ENCODE assay signal across 1 cellular context in the genomic region with DNA sequence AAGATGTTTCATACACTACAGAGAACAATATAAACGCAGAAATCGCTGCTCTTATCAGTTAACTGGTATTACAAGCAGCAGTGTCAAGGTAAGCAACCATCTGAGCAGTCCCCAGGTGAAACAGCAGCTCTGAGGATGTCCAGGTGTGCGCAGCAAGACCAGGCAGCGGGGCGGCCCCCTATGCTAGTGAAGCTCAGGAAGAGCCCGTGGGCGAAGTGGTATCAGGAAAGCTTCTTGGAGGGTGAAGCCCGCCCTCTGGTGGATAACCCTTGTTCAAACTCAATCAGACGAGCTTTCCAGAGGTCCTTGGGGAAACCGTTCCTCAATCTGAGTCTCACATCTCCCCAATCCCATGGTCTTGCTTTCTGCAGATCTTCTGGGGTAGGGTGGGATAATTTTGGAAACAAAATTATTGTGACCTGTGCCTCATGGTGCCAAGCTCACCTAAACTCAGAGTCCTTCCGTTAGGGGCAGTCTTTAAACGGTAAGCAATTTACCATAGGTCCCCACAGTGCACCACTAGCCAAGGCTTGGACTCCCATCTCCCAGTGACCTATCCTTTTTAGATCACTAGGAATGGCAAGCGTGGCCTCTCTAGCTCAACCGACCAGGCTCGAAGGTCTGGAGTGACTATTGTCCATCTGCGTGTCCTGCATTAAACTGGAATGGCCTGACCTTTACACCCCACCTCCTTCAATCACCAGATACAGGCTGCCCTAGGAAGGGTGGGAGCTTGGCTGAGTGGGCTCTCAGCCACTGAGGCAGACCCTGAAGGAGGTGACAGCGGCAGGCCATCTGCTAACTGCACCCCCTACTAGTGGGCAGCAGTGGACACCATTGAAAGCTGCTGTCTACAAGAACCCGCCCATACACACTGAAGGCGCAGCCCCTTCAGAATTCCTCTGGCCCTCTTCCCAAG.
TF ChIP-seq lines count a peak whose summit lies in the region.

No MANE protein-coding gene starts in this region.

TF ChIP-seq in GM12878, 131 proteins besides CTCF, POLR2A, EP300 and RAD21:
- TF ChIP-seq EZH2 (IDR thresholded peaks at IDR 0.05; ENCODE audit: borderline replicate concordance, control insufficient read depth, low read depth, low read length) (no peak), IKZF1 (conservative IDR thresholded peaks at IDR 0.05) (0 out of 2 replicates have a peak, but pooled peaks have one; percentile 11), STAT1 (conservative IDR thresholded peaks at IDR 0.05) (no peak), ZZZ3 (IDR thresholded peaks at IDR 0.05; ENCODE audit: control insufficient read depth, insufficient read length, low read depth) (no peak), SREBF2 (IDR thresholded peaks at IDR 0.05; ENCODE audit: low read length) (no peak), ATF7 (IDR thresholded peaks at IDR 0.05; ENCODE audit: low read depth) (no peak), YY1 (IDR thresholded peaks at IDR 0.05; ENCODE audit: low read depth, low read length) (peak; percentile 69), FOXM1 (IDR thresholded peaks at IDR 0.05; ENCODE audit: low read depth, low read length) (no peak), RAD51 (IDR thresholded peaks at IDR 0.05) (no peak), BACH1 (IDR thresholded peaks at IDR 0.05; ENCODE audit: borderline replicate concordance) (no peak), ZNF217 (IDR thresholded peaks at IDR 0.05) (no peak), TBL1XR1 (IDR thresholded peaks at IDR 0.05; ENCODE audit: low read depth, low read length) (no peak), MEF2B (IDR thresholded peaks at IDR 0.05; ENCODE audit: partially characterized antibody, poor library complexity, severe bottlenecking) (no peak), GATAD2B (conservative IDR thresholded peaks at IDR 0.05; ENCODE audit: low read depth) (no peak), SPI1 (IDR thresholded peaks at IDR 0.05; ENCODE audit: borderline replicate concordance, insufficient read depth, low read depth, low read length) (peak; percentile 2; the same call in 1 of the 2 replicates), SMC3 (IDR thresholded peaks at IDR 0.05; ENCODE audit: borderline replicate concordance, low read length) (peak; percentile 97), ZNF24 (IDR thresholded peaks at IDR 0.05) (no peak), EGR1 (IDR thresholded peaks at IDR 0.05; ENCODE audit: borderline replicate concordance in 1 of 2, low read depth in 2 of 2, low read length in 2 of 2) (peak in 1 of 2 experiments; percentile 36; a peak in 1 of 3 replicates), SMAD1 (IDR thresholded peaks at IDR 0.05; ENCODE audit: low read depth, partially characterized antibody) (no peak)
- TF ChIP-seq, protein P1, sequence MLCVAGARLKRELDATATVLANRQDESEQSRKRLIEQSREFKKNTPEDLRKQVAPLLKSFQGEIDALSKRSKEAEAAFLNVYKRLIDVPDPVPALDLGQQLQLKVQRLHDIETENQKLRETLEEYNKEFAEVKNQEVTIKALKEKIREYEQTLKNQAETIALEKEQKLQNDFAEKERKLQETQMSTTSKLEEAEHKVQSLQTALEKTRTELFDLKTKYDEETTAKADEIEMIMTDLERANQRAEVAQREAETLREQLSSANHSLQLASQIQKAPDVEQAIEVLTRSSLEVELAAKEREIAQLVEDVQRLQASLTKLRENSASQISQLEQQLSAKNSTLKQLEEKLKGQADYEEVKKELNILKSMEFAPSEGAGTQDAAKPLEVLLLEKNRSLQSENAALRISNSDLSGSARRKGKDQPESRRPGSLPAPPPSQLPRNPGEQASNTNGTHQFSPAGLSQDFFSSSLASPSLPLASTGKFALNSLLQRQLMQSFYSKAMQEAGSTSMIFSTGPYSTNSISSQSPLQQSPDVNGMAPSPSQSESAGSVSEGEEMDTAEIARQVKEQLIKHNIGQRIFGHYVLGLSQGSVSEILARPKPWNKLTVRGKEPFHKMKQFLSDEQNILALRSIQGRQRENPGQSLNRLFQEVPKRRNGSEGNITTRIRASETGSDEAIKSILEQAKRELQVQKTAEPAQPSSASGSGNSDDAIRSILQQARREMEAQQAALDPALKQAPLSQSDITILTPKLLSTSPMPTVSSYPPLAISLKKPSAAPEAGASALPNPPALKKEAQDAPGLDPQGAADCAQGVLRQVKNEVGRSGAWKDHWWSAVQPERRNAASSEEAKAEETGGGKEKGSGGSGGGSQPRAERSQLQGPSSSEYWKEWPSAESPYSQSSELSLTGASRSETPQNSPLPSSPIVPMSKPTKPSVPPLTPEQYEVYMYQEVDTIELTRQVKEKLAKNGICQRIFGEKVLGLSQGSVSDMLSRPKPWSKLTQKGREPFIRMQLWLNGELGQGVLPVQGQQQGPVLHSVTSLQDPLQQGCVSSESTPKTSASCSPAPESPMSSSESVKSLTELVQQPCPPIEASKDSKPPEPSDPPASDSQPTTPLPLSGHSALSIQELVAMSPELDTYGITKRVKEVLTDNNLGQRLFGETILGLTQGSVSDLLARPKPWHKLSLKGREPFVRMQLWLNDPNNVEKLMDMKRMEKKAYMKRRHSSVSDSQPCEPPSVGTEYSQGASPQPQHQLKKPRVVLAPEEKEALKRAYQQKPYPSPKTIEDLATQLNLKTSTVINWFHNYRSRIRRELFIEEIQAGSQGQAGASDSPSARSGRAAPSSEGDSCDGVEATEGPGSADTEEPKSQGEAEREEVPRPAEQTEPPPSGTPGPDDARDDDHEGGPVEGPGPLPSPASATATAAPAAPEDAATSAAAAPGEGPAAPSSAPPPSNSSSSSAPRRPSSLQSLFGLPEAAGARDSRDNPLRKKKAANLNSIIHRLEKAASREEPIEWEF (IDR thresholded peaks at IDR 0.05; ENCODE audit: insufficient replicate concordance, low read depth, low read length): no peak
- TF ChIP-seq, protein P2, sequence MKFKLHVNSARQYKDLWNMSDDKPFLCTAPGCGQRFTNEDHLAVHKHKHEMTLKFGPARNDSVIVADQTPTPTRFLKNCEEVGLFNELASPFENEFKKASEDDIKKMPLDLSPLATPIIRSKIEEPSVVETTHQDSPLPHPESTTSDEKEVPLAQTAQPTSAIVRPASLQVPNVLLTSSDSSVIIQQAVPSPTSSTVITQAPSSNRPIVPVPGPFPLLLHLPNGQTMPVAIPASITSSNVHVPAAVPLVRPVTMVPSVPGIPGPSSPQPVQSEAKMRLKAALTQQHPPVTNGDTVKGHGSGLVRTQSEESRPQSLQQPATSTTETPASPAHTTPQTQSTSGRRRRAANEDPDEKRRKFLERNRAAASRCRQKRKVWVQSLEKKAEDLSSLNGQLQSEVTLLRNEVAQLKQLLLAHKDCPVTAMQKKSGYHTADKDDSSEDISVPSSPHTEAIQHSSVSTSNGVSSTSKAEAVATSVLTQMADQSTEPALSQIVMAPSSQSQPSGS (IDR thresholded peaks at IDR 0.05; ENCODE audit: low read length): no peak
- TF ChIP-seq, protein P3, sequence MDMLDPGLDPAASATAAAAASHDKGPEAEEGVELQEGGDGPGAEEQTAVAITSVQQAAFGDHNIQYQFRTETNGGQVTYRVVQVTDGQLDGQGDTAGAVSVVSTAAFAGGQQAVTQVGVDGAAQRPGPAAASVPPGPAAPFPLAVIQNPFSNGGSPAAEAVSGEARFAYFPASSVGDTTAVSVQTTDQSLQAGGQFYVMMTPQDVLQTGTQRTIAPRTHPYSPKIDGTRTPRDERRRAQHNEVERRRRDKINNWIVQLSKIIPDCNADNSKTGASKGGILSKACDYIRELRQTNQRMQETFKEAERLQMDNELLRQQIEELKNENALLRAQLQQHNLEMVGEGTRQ (IDR thresholded peaks at IDR 0.05; ENCODE audit: borderline replicate concordance, low read depth, low read length): no peak
- TF ChIP-seq, protein P4, sequence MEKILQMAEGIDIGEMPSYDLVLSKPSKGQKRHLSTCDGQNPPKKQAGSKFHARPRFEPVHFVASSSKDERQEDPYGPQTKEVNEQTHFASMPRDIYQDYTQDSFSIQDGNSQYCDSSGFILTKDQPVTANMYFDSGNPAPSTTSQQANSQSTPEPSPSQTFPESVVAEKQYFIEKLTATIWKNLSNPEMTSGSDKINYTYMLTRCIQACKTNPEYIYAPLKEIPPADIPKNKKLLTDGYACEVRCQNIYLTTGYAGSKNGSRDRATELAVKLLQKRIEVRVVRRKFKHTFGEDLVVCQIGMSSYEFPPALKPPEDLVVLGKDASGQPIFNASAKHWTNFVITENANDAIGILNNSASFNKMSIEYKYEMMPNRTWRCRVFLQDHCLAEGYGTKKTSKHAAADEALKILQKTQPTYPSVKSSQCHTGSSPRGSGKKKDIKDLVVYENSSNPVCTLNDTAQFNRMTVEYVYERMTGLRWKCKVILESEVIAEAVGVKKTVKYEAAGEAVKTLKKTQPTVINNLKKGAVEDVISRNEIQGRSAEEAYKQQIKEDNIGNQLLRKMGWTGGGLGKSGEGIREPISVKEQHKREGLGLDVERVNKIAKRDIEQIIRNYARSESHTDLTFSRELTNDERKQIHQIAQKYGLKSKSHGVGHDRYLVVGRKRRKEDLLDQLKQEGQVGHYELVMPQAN (conservative IDR thresholded peaks at IDR 0.05): no peak
